In the genomic region with DNA sequence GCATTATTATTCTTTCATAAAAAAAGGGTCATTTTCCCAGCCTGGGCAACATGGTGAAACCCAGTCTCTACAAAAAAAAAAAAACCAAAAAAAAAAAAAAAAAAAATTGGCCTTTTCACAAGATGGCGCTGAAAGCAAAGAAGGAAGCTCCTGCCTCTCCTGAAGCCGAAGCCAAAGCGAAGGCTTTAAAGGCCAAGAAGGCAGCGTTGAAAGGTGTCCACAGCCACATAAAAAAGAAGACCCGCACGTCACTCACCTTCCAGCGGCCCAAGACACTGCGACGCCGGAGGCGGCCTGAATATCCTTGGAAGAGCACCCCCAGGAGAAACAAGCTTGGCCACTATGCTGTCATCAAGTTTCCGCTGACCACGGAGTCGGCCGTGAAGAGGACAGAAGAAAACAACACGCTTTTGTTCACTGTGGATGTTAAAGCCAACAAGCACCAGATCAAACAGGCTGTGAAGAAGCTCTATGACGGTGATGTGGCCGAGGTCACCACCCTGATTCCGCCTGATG, we compare ENCODE assay signal across 13 cellular contexts. TPM values are rescaled to one million over a fixed set of nuclear protein-coding genes. Genes with fewer than 3 reads are reported as not detected.
A peak's percentile ranks its signal among the peaks of the same experiment; 100 is the strongest.
DNase-seq lines count a peak whose midpoint lies in the region; ATAC-seq, FAIRE-seq and TF ChIP-seq lines count a peak whose summit lies in the region.
"Had no signal": no experiment of that assay in that cellular context is flagged by ENCODE, and none has a peak within 500 bp of the region (broad histone marks: within the 10 kb centered on the region; RNA-seq: fewer than 3 reads in every experiment).

No MANE protein-coding gene starts in this region.

- intact Hi-C loops in psoas muscle (cut with DNase I), result no loop called here

- H3K27me3 ChIP-seq in RWPE2 (ENCODE audit: insufficient read depth, poor library complexity, severe bottlenecking) (no peaks in the 10 kb centered on the region), psoas muscle (ENCODE audit: insufficient read depth in 3 of 3, low read length in 2 of 3) (no peaks in the 10 kb centered on the region)

- H3K4me1 ChIP-seq in RWPE2 (ENCODE audit: insufficient read depth, poor library complexity, severe bottlenecking) (peaks cover 7% of the 10 kb centered on the region), psoas muscle (peaks cover 40% of the 10 kb centered on the region)

- H3K4me3 Mint-ChIP-seq in stimulated activated effector memory CD8-positive, alpha-beta T cell treated with anti-CD3 and anti-CD28 coated beads, Interleukin-12 subunit alpha, Interleukin-12 subunit beta, amount 100 ng/mL, for 72 hours, result no peak overlapping the region
- H3K4me3 Mint-ChIP-seq in activated naive CD8-positive, alpha-beta T cell treated with anti-CD3 and anti-CD28 coated beads for 36 hours, result no peak overlapping the region
- H3K4me3 Mint-ChIP-seq: T-helper 2 cell treated with Interferon-gamma antibody and Interleukin-4, amounts not matched to agents 5 μg/mL and 100 μg/mL, for 36 hours had no signal

- peak; percentile 32 for TF ChIP-seq CTCF in RWPE2 (IDR thresholded peaks at IDR 0.05; ENCODE audit: poor library complexity, severe bottlenecking)
- TF ChIP-seq CTCF in psoas muscle (IDR thresholded peaks at IDR 0.05), result no peak

- H3K36me3 Mint-ChIP-seq in stimulated activated effector memory CD8-positive, alpha-beta T cell treated with anti-CD3 and anti-CD28 coated beads, Interleukin-12 subunit alpha, Interleukin-12 subunit beta, amount 100 ng/mL, for 72 hours, result peaks cover under 1% of the 10 kb centered on the region
- H3K36me3 Mint-ChIP-seq in activated naive CD8-positive, alpha-beta T cell treated with anti-CD3 and anti-CD28 coated beads for 36 hours, result no peaks in the 10 kb centered on the region

- no peak overlapping the region for H3K27ac ChIP-seq in RWPE2 (ENCODE audit: poor library complexity, severe bottlenecking)
- peak overlapping the region; percentile 70 for H3K27ac ChIP-seq in psoas muscle

- peaks cover 12% of the 10 kb centered on the region for H3K4me1 Mint-ChIP-seq in stimulated activated effector memory CD8-positive, alpha-beta T cell treated with anti-CD3 and anti-CD28 coated beads, Interleukin-12 subunit alpha, Interleukin-12 subunit beta, amount 100 ng/mL, for 72 hours
- peaks cover 15% of the 10 kb centered on the region for H3K4me1 Mint-ChIP-seq in activated naive CD8-positive, alpha-beta T cell treated with anti-CD3 and anti-CD28 coated beads for 36 hours

- no peaks in the 10 kb centered on the region for H3K9me3 Mint-ChIP-seq in stimulated activated effector memory CD8-positive, alpha-beta T cell treated with anti-CD3 and anti-CD28 coated beads, Interleukin-12 subunit alpha, Interleukin-12 subunit beta, amount 100 ng/mL, for 72 hours
- peaks cover under 1% of the 10 kb centered on the region for H3K9me3 Mint-ChIP-seq in activated naive CD8-positive, alpha-beta T cell treated with anti-CD3 and anti-CD28 coated beads for 36 hours
- H3K9me3 Mint-ChIP-seq: T-helper 2 cell treated with Interferon-gamma antibody and Interleukin-4, amounts not matched to agents 5 μg/mL and 100 μg/mL, for 36 hours had no signal

- peak; percentile 89 for FAIRE-seq in G401.6 (lab: Jason Lieb, UNC)
- FAIRE-seq: keratinocyte had no signal

- H3K4me3 ChIP-seq in RWPE2 (ENCODE audit: severe bottlenecking), result no peak overlapping the region
- peak overlapping the region; percentile 2 for H3K4me3 ChIP-seq in psoas muscle

- H3K36me3 ChIP-seq in RWPE2 (ENCODE audit: low read depth), result no peaks in the 10 kb centered on the region
- no peaks in the 10 kb centered on the region for H3K36me3 ChIP-seq in psoas muscle (ENCODE audit: insufficient read depth in 1 of 2, low read depth in 1 of 2)

- no peak for DNase-seq in RWPE2 (ENCODE audit: low spot score)
- DNase-seq in globus pallidus (ENCODE audit: low spot score), result peak; percentile 81
- DNase-seq in psoas muscle, result no peak
- no peak for DNase-seq in stimulated activated effector memory CD8-positive, alpha-beta T cell treated with anti-CD3 and anti-CD28 coated beads, Interleukin-12 subunit alpha, Interleukin-12 subunit beta, amount 100 ng/mL, for 72 hours (ENCODE audit: low spot score in 2 of 2)
- DNase-seq in T-helper 2 cell, result no peak
- no peak for DNase-seq in NCI-H526 treated with DMSO at 0.1 percent for 48 hours (lab: John Stamatoyannopoulos, UW)
- DNase-seq in activated naive CD8-positive, alpha-beta T cell treated with anti-CD3 and anti-CD28 coated beads for 36 hours, result no peak
- DNase-seq: Karpas-422, NCI-H510A treated with DMSO at 0.1 percent for 48 hours had no signal

- no peak overlapping the region for H3K27ac Mint-ChIP-seq in stimulated activated effector memory CD8-positive, alpha-beta T cell treated with anti-CD3 and anti-CD28 coated beads, Interleukin-12 subunit alpha, Interleukin-12 subunit beta, amount 100 ng/mL, for 72 hours
- no peak overlapping the region for H3K27ac Mint-ChIP-seq in activated naive CD8-positive, alpha-beta T cell treated with anti-CD3 and anti-CD28 coated beads for 36 hours
- H3K27ac Mint-ChIP-seq: T-helper 2 cell treated with Interferon-gamma antibody and Interleukin-4, amounts not matched to agents 5 μg/mL and 100 μg/mL, for 36 hours had no signal

- H3K9me3 ChIP-seq in RWPE2 (ENCODE audit: severe bottlenecking) (no peaks in the 10 kb centered on the region), psoas muscle (no peaks in the 10 kb centered on the region)

- WGBS in psoas muscle, 3 donors, result 32 to 67% (median 38%) methylated on average over 19 of the region's 19 CpGs

- no peaks in the 10 kb centered on the region for H3K27me3 Mint-ChIP-seq in activated naive CD8-positive, alpha-beta T cell treated with anti-CD3 and anti-CD28 coated beads for 36 hours

- ATAC-seq in RWPE2 (ENCODE audit: low read depth), result no peak
- peak in 1 of 4 donors; percentile 2 for ATAC-seq in psoas muscle
- ATAC-seq in stimulated activated effector memory CD8-positive, alpha-beta T cell treated with anti-CD3 and anti-CD28 coated beads, Interleukin-12 subunit alpha, Interleukin-12 subunit beta, amount 100 ng/mL, for 72 hours, result no peak
- ATAC-seq: esophagus mucosa had no signal

RNA-seq across cellular contexts. Expression of gene PGAP6, which starts 4.9 kb away (rescaled TPM):
- total RNA-seq in psoas muscle, result 10 to 100 TPM; 27.2 to 34.7 (median 32.2) TPM
- polyA plus RNA-seq in psoas muscle, result 10 to 100 TPM; 26.0 to 46.9 (median 42.1) TPM
- total RNA-seq in activated naive CD8-positive, alpha-beta T cell treated with anti-CD3 and anti-CD28 coated beads for 36 hours, result 10 to 100 TPM; 22.8 to 24.1 TPM

RNA-seq across cellular contexts. Expression of gene NME4, which starts 10.3 kb away (rescaled TPM):
- total RNA-seq in psoas muscle, result 10 to 100 TPM; 19.5 to 39.7 (median 29.6) TPM
- polyA plus RNA-seq in psoas muscle, result 10 to 100 TPM; 16.0 to 30.7 (median 22.7) TPM
- 10 to 100 TPM; 15.6 to 17.3 TPM for total RNA-seq in activated naive CD8-positive, alpha-beta T cell treated with anti-CD3 and anti-CD28 coated beads for 36 hours

RNA-seq across cellular contexts. Expression of gene DECR2, which starts 15.0 kb away (rescaled TPM):
- 10 to 100 TPM; 13.9 to 22.9 (median 19.6) TPM for total RNA-seq in psoas muscle
- 10 to 100 TPM; 14.1 to 18.1 (median 15.8) TPM for polyA plus RNA-seq in psoas muscle
- total RNA-seq in activated naive CD8-positive, alpha-beta T cell treated with anti-CD3 and anti-CD28 coated beads for 36 hours, result 1 to 10 TPM; 7.0 to 8.2 TPM

RNA-seq across cellular contexts. Expression of gene MRPL28, which starts 16.4 kb away (rescaled TPM):
- total RNA-seq in psoas muscle, result 10 to 100 TPM; 55.4 to 68.8 (median 55.9) TPM
- 100 to 1,000 TPM in 1 of 3 donors, 10 to 100 TPM in 2; 67.1 to 126 (median 86.8) TPM for polyA plus RNA-seq in psoas muscle
- 10 to 100 TPM; 89.3 to 94.8 TPM for total RNA-seq in activated naive CD8-positive, alpha-beta T cell treated with anti-CD3 and anti-CD28 coated beads for 36 hours

RNA-seq across cellular contexts. Expression of gene AXIN1, which starts 34.2 kb away (rescaled TPM):
- 10 to 100 TPM; 12.1 to 23.2 (median 22.8) TPM for total RNA-seq in psoas muscle
- polyA plus RNA-seq in psoas muscle, result 10 to 100 TPM; 23.5 to 32.3 (median 29.5) TPM
- 10 to 100 TPM; 23.9 to 24.6 TPM for total RNA-seq in activated naive CD8-positive, alpha-beta T cell treated with anti-CD3 and anti-CD28 coated beads for 36 hours
